Comparison of ENCODE assay signal across 1 cellular context in the genomic region with DNA sequence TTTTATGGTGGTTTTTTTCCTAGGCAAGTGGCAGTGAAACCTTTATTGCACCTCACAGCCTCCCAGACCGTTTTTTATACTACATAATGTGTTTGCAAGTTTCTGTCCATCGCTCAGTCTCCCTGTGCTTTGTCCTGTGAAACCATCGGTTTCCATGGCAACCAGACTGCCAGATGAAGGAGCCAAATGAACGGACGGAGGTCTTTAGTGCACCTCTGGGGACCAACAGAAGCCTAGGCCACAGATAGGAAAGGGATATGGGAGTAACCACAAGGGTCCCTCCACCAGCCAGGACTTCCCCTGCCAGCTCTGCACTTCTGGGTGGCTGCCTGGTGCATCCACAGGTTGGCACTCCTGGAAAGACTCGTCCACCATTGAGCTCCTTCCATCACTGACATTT.
TF ChIP-seq lines count a peak whose summit lies in the region.

No MANE protein-coding gene starts in this region.

TF ChIP-seq in GM23338, 12 proteins besides CTCF, POLR2A, EP300 and RAD21 (continued from another document):
- TF ChIP-seq, protein P1, sequence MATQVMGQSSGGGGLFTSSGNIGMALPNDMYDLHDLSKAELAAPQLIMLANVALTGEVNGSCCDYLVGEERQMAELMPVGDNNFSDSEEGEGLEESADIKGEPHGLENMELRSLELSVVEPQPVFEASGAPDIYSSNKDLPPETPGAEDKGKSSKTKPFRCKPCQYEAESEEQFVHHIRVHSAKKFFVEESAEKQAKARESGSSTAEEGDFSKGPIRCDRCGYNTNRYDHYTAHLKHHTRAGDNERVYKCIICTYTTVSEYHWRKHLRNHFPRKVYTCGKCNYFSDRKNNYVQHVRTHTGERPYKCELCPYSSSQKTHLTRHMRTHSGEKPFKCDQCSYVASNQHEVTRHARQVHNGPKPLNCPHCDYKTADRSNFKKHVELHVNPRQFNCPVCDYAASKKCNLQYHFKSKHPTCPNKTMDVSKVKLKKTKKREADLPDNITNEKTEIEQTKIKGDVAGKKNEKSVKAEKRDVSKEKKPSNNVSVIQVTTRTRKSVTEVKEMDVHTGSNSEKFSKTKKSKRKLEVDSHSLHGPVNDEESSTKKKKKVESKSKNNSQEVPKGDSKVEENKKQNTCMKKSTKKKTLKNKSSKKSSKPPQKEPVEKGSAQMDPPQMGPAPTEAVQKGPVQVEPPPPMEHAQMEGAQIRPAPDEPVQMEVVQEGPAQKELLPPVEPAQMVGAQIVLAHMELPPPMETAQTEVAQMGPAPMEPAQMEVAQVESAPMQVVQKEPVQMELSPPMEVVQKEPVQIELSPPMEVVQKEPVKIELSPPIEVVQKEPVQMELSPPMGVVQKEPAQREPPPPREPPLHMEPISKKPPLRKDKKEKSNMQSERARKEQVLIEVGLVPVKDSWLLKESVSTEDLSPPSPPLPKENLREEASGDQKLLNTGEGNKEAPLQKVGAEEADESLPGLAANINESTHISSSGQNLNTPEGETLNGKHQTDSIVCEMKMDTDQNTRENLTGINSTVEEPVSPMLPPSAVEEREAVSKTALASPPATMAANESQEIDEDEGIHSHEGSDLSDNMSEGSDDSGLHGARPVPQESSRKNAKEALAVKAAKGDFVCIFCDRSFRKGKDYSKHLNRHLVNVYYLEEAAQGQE (IDR thresholded peaks at IDR 0.05; ENCODE audit: unreplicated experiment), result no peak
- TF ChIP-seq NANOG (IDR thresholded peaks at IDR 0.05; ENCODE audit: borderline replicate concordance) (no peak), ZNF331 (CRISPR knock-in tag; IDR thresholded peaks at IDR 0.05; ENCODE audit: low read depth) (no peak), EZH2 (IDR thresholded peaks at IDR 0.05; ENCODE audit: low read depth, unreplicated experiment) (no peak), STAT1 (IDR thresholded peaks at IDR 0.05; ENCODE audit: unreplicated experiment) (no peak), EZH2phosphoT487 (IDR thresholded peaks at IDR 0.05; ENCODE audit: unreplicated experiment) (no peak)
- TF ChIP-seq, protein P2, sequence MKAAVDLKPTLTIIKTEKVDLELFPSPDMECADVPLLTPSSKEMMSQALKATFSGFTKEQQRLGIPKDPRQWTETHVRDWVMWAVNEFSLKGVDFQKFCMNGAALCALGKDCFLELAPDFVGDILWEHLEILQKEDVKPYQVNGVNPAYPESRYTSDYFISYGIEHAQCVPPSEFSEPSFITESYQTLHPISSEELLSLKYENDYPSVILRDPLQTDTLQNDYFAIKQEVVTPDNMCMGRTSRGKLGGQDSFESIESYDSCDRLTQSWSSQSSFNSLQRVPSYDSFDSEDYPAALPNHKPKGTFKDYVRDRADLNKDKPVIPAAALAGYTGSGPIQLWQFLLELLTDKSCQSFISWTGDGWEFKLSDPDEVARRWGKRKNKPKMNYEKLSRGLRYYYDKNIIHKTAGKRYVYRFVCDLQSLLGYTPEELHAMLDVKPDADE (IDR thresholded peaks at IDR 0.05), result no peak
- TF ChIP-seq, protein P3, sequence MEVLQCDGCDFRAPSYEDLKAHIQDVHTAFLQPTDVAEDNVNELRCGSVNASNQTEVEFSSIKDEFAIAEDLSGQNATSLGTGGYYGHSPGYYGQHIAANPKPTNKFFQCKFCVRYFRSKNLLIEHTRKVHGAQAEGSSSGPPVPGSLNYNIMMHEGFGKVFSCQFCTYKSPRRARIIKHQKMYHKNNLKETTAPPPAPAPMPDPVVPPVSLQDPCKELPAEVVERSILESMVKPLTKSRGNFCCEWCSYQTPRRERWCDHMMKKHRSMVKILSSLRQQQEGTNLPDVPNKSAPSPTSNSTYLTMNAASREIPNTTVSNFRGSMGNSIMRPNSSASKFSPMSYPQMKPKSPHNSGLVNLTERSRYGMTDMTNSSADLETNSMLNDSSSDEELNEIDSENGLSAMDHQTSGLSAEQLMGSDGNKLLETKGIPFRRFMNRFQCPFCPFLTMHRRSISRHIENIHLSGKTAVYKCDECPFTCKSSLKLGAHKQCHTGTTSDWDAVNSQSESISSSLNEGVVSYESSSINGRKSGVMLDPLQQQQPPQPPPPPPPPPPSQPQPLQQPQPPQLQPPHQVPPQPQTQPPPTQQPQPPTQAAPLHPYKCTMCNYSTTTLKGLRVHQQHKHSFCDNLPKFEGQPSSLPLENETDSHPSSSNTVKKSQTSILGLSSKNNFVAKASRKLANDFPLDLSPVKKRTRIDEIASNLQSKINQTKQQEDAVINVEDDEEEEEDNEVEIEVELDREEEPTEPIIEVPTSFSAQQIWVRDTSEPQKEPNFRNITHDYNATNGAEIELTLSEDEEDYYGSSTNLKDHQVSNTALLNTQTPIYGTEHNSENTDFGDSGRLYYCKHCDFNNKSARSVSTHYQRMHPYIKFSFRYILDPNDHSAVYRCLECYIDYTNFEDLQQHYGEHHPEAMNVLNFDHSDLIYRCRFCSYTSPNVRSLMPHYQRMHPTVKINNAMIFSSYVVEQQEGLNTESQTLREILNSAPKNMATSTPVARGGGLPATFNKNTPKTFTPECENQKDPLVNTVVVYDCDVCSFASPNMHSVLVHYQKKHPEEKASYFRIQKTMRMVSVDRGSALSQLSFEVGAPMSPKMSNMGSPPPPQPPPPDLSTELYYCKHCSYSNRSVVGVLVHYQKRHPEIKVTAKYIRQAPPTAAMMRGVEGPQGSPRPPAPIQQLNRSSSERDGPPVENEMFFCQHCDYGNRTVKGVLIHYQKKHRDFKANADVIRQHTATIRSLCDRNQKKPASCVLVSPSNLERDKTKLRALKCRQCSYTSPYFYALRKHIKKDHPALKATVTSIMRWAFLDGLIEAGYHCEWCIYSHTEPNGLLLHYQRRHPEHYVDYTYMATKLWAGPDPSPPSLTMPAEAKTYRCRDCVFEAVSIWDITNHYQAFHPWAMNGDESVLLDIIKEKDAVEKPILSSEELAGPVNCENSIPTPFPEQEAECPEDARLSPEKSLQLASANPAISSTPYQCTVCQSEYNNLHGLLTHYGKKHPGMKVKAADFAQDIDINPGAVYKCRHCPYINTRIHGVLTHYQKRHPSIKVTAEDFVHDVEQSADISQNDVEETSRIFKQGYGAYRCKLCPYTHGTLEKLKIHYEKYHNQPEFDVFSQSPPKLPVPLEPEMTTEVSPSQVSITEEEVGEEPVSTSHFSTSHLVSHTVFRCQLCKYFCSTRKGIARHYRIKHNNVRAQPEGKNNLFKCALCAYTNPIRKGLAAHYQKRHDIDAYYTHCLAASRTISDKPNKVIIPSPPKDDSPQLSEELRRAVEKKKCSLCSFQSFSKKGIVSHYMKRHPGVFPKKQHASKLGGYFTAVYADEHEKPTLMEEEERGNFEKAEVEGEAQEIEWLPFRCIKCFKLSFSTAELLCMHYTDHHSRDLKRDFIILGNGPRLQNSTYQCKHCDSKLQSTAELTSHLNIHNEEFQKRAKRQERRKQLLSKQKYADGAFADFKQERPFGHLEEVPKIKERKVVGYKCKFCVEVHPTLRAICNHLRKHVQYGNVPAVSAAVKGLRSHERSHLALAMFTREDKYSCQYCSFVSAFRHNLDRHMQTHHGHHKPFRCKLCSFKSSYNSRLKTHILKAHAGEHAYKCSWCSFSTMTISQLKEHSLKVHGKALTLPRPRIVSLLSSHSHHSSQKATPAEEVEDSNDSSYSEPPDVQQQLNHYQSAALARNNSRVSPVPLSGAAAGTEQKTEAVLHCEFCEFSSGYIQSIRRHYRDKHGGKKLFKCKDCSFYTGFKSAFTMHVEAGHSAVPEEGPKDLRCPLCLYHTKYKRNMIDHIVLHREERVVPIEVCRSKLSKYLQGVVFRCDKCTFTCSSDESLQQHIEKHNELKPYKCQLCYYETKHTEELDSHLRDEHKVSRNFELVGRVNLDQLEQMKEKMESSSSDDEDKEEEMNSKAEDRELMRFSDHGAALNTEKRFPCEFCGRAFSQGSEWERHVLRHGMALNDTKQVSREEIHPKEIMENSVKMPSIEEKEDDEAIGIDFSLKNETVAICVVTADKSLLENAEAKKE (CRISPR knock-in tag; IDR thresholded peaks at IDR 0.05), result no peak
